16 cellular contexts compared by ENCODE assay signal in genomic region chr22:49251371-49251770, GRCh38.
"Had no signal": no experiment of that assay in that cellular context is flagged by ENCODE, and none has a peak within 500 bp of the region (broad histone marks: within the 10 kb centered on the region; RNA-seq: fewer than 3 reads in every experiment).

No MANE protein-coding gene starts in this region.

- DNase-seq: dermis blood vessel endothelial cell; erythroblast; foreskin keratinocyte; immature natural killer cell; kidney; left cardiac atrium; left ventricle myocardium superior; mesenchymal stem cell; midbrain; naive B cell; small intestine; stimulated activated CD4-positive, alpha-beta T cell treated with anti-CD3 and anti-CD28 coated beads, Interleukin-12 subunit alpha, Interleukin-12 subunit beta, amount 100 ng/mL, for 4 hours; stimulated activated naive CD4-positive, alpha-beta T cell; thyroid gland; upper lobe of right lung had no signal

- H3K36me3 Mint-ChIP-seq: immature natural killer cell, naive B cell had no signal

- H3K27ac Mint-ChIP-seq: immature natural killer cell, naive B cell, nephron had no signal

- H3K9me3 Mint-ChIP-seq: nephron had no signal

- ATAC-seq: foreskin keratinocyte, left cardiac atrium, left ventricle myocardium superior, upper lobe of right lung had no signal

- H3K4me1 Mint-ChIP-seq: immature natural killer cell, naive B cell, nephron had no signal

- H3K4me3 Mint-ChIP-seq: immature natural killer cell, naive B cell, nephron had no signal
